ENCODE assay signal across 8 cellular contexts in the genomic region with DNA sequence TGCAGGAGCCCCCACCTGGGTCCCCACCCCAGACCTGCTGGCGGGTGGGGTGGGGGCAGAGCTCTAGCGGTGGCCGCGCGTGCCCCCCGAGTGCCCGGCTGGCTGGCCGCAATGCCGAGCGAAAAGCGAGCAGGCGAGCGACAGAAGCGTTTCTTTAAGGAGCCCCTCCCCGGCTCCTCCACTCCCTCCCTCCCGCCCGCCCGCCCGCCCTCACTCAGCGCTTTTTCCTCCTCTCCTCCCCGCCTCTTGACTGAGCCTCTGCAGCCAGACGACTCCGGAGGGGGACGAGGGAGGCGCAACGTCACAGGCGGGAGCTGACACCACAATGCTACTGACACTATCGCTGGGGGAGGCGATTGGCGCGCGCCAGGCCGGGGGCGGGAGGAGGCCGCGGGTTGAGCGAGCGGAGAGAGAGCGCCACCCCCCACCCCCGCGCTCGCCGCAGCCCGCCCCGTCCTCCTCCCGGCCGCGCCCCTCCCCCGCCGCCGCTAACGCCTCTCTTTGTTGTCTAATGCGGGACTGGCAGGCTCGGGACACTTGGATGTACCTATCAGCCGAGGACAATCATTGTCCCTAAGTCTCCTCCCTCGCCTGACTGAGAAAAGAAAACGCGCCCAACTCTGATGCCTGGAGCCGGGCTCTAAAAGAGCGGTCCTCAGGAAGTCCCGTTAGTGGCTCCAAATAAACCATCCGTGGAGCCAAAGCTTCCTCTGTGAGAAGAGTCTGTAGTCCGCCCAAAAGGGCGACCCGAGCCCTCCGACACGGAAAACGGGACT. TPM values are rescaled to one million over a fixed set of nuclear protein-coding genes. Genes with fewer than 3 reads are reported as not detected.
DNase-seq lines count a peak whose midpoint lies in the region; ATAC-seq and TF ChIP-seq lines count a peak whose summit lies in the region.

A gene (minus strand): TSS at position 127 of the 776 bp plus-strand sequence. CDS start 313 bp downstream, outside the sequence.

- H3K36me3 ChIP-seq in BE2C = peaks cover 9% of the 10 kb centered on the region
- H3K36me3 ChIP-seq in left lung = peaks cover 0 to 4% of the 10 kb centered on the region in 2 donors

- intact Hi-C loops in left lung (cut with DNase I) = no loop called here

- H3K4me1 ChIP-seq in BE2C (peaks cover 3% of the 10 kb centered on the region; the same call in 1 of the 2 replicates), left lung (peaks cover 0 to 27% of the 10 kb centered on the region in 2 donors)

- TF ChIP-seq CTCF in BE2C (IDR thresholded peaks at IDR 0.05; ENCODE audit: low read depth, low read length) (no peak), left lung (IDR thresholded peaks at IDR 0.05) (no peak)

- peak within 1 kb of the TSS; percentile 89 to 97 for H3K27ac ChIP-seq in left lung

- H3K9me3 ChIP-seq in BE2C (no peaks in the 10 kb centered on the region), left lung (no peaks in the 10 kb centered on the region)

- peak; percentile 77 for ATAC-seq in GM19395 (IDR thresholded peaks at IDR 0.05; ENCODE audit: unreplicated experiment)
- ATAC-seq in HG03521 (IDR thresholded peaks at IDR 0.05; ENCODE audit: unreplicated experiment) = peak; percentile 64
- peak; percentile 83 for ATAC-seq in left lung

- H3K4me3 ChIP-seq in BE2C (ENCODE audit: low read depth, low read length) = peak within 1 kb of the TSS; percentile 92
- H3K4me3 ChIP-seq in left lung = peak within 1 kb of the TSS; percentile 79 to 95

- DNase-seq in BE2C (peak; percentile 98), NCI-H526 treated with DMSO at 0.1 percent for 48 hours (lab: John Stamatoyannopoulos, UW) (peak; percentile 93), dedifferentiated amniotic fluid mesenchymal stem cell (ENCODE audit: extremely low spot score) (peak; percentile 97), left lung (peak; percentile 97 to 99)
- DNase-seq in activated CD4-positive, alpha-beta T cell treated with anti-CD3 and anti-CD28 coated beads, Interleukin-2, amount 50 U/mL, for 24 hours (ENCODE audit: low read depth in 1 of 2, low spot score in 1 of 2) = peak; percentile 68 to 89
- DNase-seq in stimulated activated CD4-positive, alpha-beta T cell treated with anti-CD3 and anti-CD28 coated beads, Interleukin-2, amount 100 ng/mL, for 24 hours = peak; percentile 88 to 94

- H3K27me3 ChIP-seq in BE2C (no peaks in the 10 kb centered on the region), left lung (peaks cover 0 to 43% of the 10 kb centered on the region in 2 donors)

RNA-seq across cellular contexts. Expression of the gene that starts here (rescaled TPM):
- 22.0 TPM for polyA plus RNA-seq in BE2C (2012; ENCODE audit: insufficient read depth, insufficient read length, low read depth)
- total RNA-seq in left lung = 1 to 10 TPM; 2.5 to 4.9 TPM

Comparison
In these comparisons a context has a peak if more than half of its experiments do, and no peak if none do; other contexts are left out.
1. Peak in every context shown above with its lines: DNase-seq, ATAC-seq, H3K4me3 ChIP-seq and H3K27ac ChIP-seq.